Comparison of ENCODE assay signal across 16 cellular contexts in genomic region chr9:101457003-101457402, GRCh38. TPM values are rescaled to one million over a fixed set of nuclear protein-coding genes. Genes with fewer than 3 reads are reported as not detected.
A peak's percentile ranks its signal among the peaks of the same experiment; 100 is the strongest.
DNase-seq lines count a peak whose midpoint lies in the region; ATAC-seq and TF ChIP-seq lines count a peak whose summit lies in the region.
"Had no signal": no experiment of that assay in that cellular context is flagged by ENCODE, and none has a peak within 500 bp of the region (broad histone marks: within the 10 kb centered on the region; RNA-seq: fewer than 3 reads in every experiment).

No MANE protein-coding gene starts in this region.

- no peak overlapping the region for H3K23ac ChIP-seq in mesendoderm (ENCODE audit: low read length)

- no peak overlapping the region for H3K27ac ChIP-seq in VCaP
- H3K27ac ChIP-seq in mesendoderm (ENCODE audit: low read depth, low read length): no peak overlapping the region
- H3K27ac ChIP-seq: SK-N-MC had no signal

- no peaks in the 10 kb centered on the region for H3K79me1 ChIP-seq in mesendoderm (ENCODE audit: low read length)

- H3K36me3 ChIP-seq in mesendoderm (ENCODE audit: control insufficient read depth, insufficient read depth, low read length): no peaks in the 10 kb centered on the region

- TF ChIP-seq CTCF in VCaP (conservative IDR thresholded peaks at IDR 0.05): peak; percentile 45

- H3K56ac ChIP-seq in mesendoderm (ENCODE audit: low read length): no peak overlapping the region

- H4K8ac ChIP-seq in mesendoderm (ENCODE audit: low read depth, low read length): no peak overlapping the region

- no peak for ATAC-seq in HG03108 (IDR thresholded peaks at IDR 0.05; ENCODE audit: unreplicated experiment)
- ATAC-seq: naive thymus-derived CD4-positive, alpha-beta T cell had no signal

- no peaks in the 10 kb centered on the region for H3K4me1 ChIP-seq in mesendoderm (ENCODE audit: control insufficient read depth, low read depth, low read length)

- H4K5ac ChIP-seq in mesendoderm (ENCODE audit: low read length): no peak overlapping the region

- H2BK15ac ChIP-seq in mesendoderm (replicated peaks; ENCODE audit: low read depth): no peak overlapping the region

- H3K79me2 ChIP-seq in mesendoderm (ENCODE audit: control insufficient read depth, insufficient read depth, low read length): no peaks in the 10 kb centered on the region

- H3K27me3 ChIP-seq in mesendoderm (ENCODE audit: insufficient read depth, low read length, poor library complexity): no peaks in the 10 kb centered on the region

- DNase-seq in NCI-H2171 treated with DMSO at 0.1 percent for 48 hours (lab: John Stamatoyannopoulos, UW) (peak; percentile 10), NCI-H2171 (lab: John Stamatoyannopoulos, UW) (no peak), mesendoderm (peak; percentile 68), GM19240 (ENCODE audit: insufficient read length, low spot score) (no peak)
- DNase-seq: activated B cell treated with CpG ODN at 0.5 μM for 24 hours; activated CD8-positive, alpha-beta memory T cell treated with anti-CD3 and anti-CD28 coated beads, Interleukin-2, amount 50 U/mL, for 48 hours; activated naive CD8-positive, alpha-beta T cell treated with anti-CD3 and anti-CD28 coated beads, Interleukin-2, amount 10 ng/mL, durations not matched to agents 7 days and 5 days; COR-L47; glutamatergic neuron; naive thymus-derived CD4-positive, alpha-beta T cell; NCI-H1694 treated with DMSO at 0.1 percent for 48 hours; NK-92 treated with Interleukin-12 subunit alpha and Interleukin-12 subunit beta, amount 100 ng/mL, for 24 hours; stimulated activated CD4-positive, alpha-beta T cell treated with anti-CD3 and anti-CD28 coated beads, Interleukin-2, amount 100 ng/mL, for 48 hours had no signal

- no peak overlapping the region for H3K4ac ChIP-seq in mesendoderm (ENCODE audit: low read depth, low read length)

- H2BK120ac ChIP-seq in mesendoderm (ENCODE audit: low read depth, low read length): no peak overlapping the region

- no peak overlapping the region for H3K4me3 ChIP-seq in mesendoderm (ENCODE audit: low read length)
- H3K4me3 ChIP-seq: SK-N-MC had no signal

- H3K9ac ChIP-seq in mesendoderm (ENCODE audit: low read length): no peak overlapping the region

- no peak overlapping the region for H3K18ac ChIP-seq in mesendoderm (ENCODE audit: low read length)

- no peak overlapping the region for H3K4me2 ChIP-seq in mesendoderm (ENCODE audit: low read length)

- no peak overlapping the region for H2BK5ac ChIP-seq in mesendoderm (ENCODE audit: low read length)

- no CpG with 5 or more reads among the region's 3 CpGs for WGBS in mesendoderm (ENCODE audit: extremely low coverage, insufficient coverage, low lambda C conversion rate)

- no peak overlapping the region for H2AK5ac ChIP-seq in mesendoderm (ENCODE audit: low read length)

RNA-seq across cellular contexts. Expression of gene ALDOB, which starts 21.4 kb away (rescaled TPM):
- not detected for polyA plus RNA-seq in mesendoderm (2013, experiment 1 of 2)
- not detected for polyA plus RNA-seq in mesendoderm (2013, experiment 2 of 2)
- polyA plus RNA-seq: naive thymus-derived CD4-positive, alpha-beta T cell had no signal

RNA-seq across cellular contexts. Expression of gene ZNF189, which starts 58.4 kb away (rescaled TPM):
- 6.9 TPM for polyA plus RNA-seq in mesendoderm (2013, experiment 1 of 2)
- polyA plus RNA-seq in mesendoderm (2013, experiment 2 of 2): 7.2 TPM

RNA-seq across cellular contexts. Expression of gene MRPL50, which starts 58.6 kb away (rescaled TPM):
- 27.0 TPM for polyA plus RNA-seq in mesendoderm (2013, experiment 1 of 2)
- 27.8 TPM for polyA plus RNA-seq in mesendoderm (2013, experiment 2 of 2)

Comparison
In these comparisons a context has a peak if more than half of its experiments do, and no peak if none do; other contexts are left out.
1. DNase-seq: peak in NCI-H2171 treated with DMSO at 0.1 percent for 48 hours (single experiment) and mesendoderm (single experiment); none in NCI-H2171 (single experiment) and GM19240 (single experiment).